In the genomic region with DNA sequence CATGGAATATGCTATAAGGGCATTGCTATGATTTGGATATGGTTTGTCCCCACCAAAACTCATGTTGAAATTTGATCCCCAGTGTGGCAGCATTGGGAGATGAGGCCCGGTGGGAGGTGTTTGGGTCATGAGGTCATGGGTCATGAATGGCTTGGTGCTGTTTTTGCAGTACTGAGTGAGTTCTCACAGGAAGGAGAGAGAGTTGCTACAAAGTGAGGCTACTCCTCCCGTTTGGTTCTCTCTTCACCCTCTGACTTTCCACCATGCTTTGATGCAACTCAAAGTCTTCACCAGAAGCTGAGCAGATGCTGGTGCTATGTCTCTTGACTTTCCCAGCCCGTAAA, we compare ENCODE assay signal across 32 cellular contexts.
DNase-seq lines count a peak whose midpoint lies in the region; ATAC-seq, FAIRE-seq and TF ChIP-seq lines count a peak whose summit lies in the region.
"Had no signal": no experiment of that assay in that cellular context is flagged by ENCODE, and none has a peak within 500 bp of the region (broad histone marks: within the 10 kb centered on the region; RNA-seq: fewer than 3 reads in every experiment).

No MANE protein-coding gene starts in this region.

- H3K14ac ChIP-seq in H1 (ENCODE audit: insufficient read length): no peak overlapping the region

- H3K9me3 Mint-ChIP-seq in stimulated activated memory B cell treated with anti-CD40 and anti-IgM and Interleukin-4, amounts not matched to agents 10 μg/mL and 1 μg/mL and 100 μg/mL, for 72 hours: peaks cover 2% of the 10 kb centered on the region
- peaks cover 0 to 4% of the 10 kb centered on the region in 2 donors for H3K9me3 Mint-ChIP-seq in stimulated activated naive CD8-positive, alpha-beta T cell treated with anti-CD3 and anti-CD28 coated beads, Interleukin-15, amount 100 ng/mL, for 72 hours
- H3K9me3 Mint-ChIP-seq: activated T-helper 1 cell treated with anti-CD3 and anti-CD28 coated beads, Interleukin-12 subunit alpha, Interleukin-12 subunit beta, Interleukin-2, Interleukin-4 antibody, amounts not matched to agents 30 ng/mL and 10 ng/mL and 1 ng/mL, durations not matched to agents 14 hours and 24 hours and 36 hours; T-helper 1 cell treated with Interleukin-12 subunit alpha and Interleukin-12 subunit beta and Interleukin-4 antibody, amounts not matched to agents 30 μg/mL and 1 μg/mL, for 36 hours had no signal

- no peaks in the 10 kb centered on the region for H3K36me3 Mint-ChIP-seq in stimulated activated memory B cell treated with anti-CD40 and anti-IgM and Interleukin-4, amounts not matched to agents 10 μg/mL and 1 μg/mL and 100 μg/mL, for 72 hours
- H3K36me3 Mint-ChIP-seq: CD4-positive, CD25-positive, alpha-beta regulatory T cell; mesothelial cell of epicardium; stimulated activated naive B cell treated with anti-CD40 and anti-IgM and Interleukin-4, amounts not matched to agents 10 μg/mL and 1 μg/mL and 100 μg/mL, for 72 hours had no signal

- ATAC-seq in stimulated activated memory B cell treated with anti-CD40 and anti-IgM and Interleukin-4, amounts not matched to agents 10 μg/mL and 1 μg/mL and 100 μg/mL, for 72 hours: no peak
- ATAC-seq in HG03442 (IDR thresholded peaks at IDR 0.05; ENCODE audit: unreplicated experiment): no peak
- ATAC-seq in GM18498 (IDR thresholded peaks at IDR 0.05; ENCODE audit: unreplicated experiment): no peak
- no peak for ATAC-seq in stimulated activated naive CD8-positive, alpha-beta T cell treated with anti-CD3 and anti-CD28 coated beads, Interleukin-15, amount 100 ng/mL, for 72 hours
- ATAC-seq: gastroesophageal sphincter; PC-3; psoas muscle; stimulated activated naive B cell treated with anti-CD40 and anti-IgM and Interleukin-4, amounts not matched to agents 10 μg/mL and 1 μg/mL and 100 μg/mL, for 72 hours; upper lobe of right lung had no signal

- H2BK120ac ChIP-seq in H1 (replicated peaks; ENCODE audit: low read depth, low read length) (no peak overlapping the region), mesendoderm (ENCODE audit: low read depth, low read length) (no peak overlapping the region)

- no peak overlapping the region for H4K5ac ChIP-seq in H1 (ENCODE audit: insufficient read length, low read depth, low read length)
- no peak overlapping the region for H4K5ac ChIP-seq in mesendoderm (ENCODE audit: low read length)

- peak; percentile 73 for FAIRE-seq in H1 (lab: Jason Lieb, UNC)
- FAIRE-seq: A204.1, D721Med, GM19239, HTR-8/SVneo, TTC549 had no signal

- no peak overlapping the region for H3K4me2 ChIP-seq in H1 (ENCODE audit: insufficient read depth in 1 of 2, low read depth in 2 of 2, low read length in 2 of 2)
- no peak overlapping the region for H3K4me2 ChIP-seq in mesendoderm (ENCODE audit: low read length)
- H3K4me2 ChIP-seq: SK-N-SH had no signal

- no peak for TF ChIP-seq CTCF in left ventricle myocardium inferior (IDR thresholded peaks at IDR 0.05; ENCODE audit: borderline replicate concordance)
- TF ChIP-seq CTCF in H1 (IDR thresholded peaks at IDR 0.05; ENCODE audit: control extremely low read depth in 1 of 3, insufficient read depth in 1 of 3, low read depth in 1 of 3, low read length in 3 of 3): no peak

- H2BK12ac ChIP-seq in H1 (ENCODE audit: low read depth, low read length): no peak overlapping the region

- TF ChIP-seq RAD21 in H1 (IDR thresholded peaks at IDR 0.05 in 1 of 2, conservative IDR thresholded peaks at IDR 0.05 in 1 of 2; ENCODE audit: low read depth in 2 of 2, low read length in 2 of 2): no peak

- H2BK15ac ChIP-seq in H1 (ENCODE audit: low read length) (no peak overlapping the region), mesendoderm (replicated peaks; ENCODE audit: low read depth) (no peak overlapping the region)

- H3K4me1 ChIP-seq in left ventricle myocardium inferior (peaks cover 27% of the 10 kb centered on the region), H1 (replicated peaks in 1 of 4; ENCODE audit: control insufficient read depth in 3 of 4, insufficient read depth in 4 of 4, low read length in 3 of 4) (peaks cover 0 to 7% (median 4%) of the 10 kb centered on the region in 4 experiments; a peak in 2 of 7 replicates), mesendoderm (ENCODE audit: control insufficient read depth, low read depth, low read length) (peaks cover 2% of the 10 kb centered on the region)
- H3K4me1 ChIP-seq: psoas muscle, upper lobe of right lung had no signal

- no peaks in the 10 kb centered on the region for H3K27me3 Mint-ChIP-seq in stimulated activated memory B cell treated with anti-CD40 and anti-IgM and Interleukin-4, amounts not matched to agents 10 μg/mL and 1 μg/mL and 100 μg/mL, for 72 hours
- H3K27me3 Mint-ChIP-seq in stimulated activated naive CD8-positive, alpha-beta T cell treated with anti-CD3 and anti-CD28 coated beads, Interleukin-15, amount 100 ng/mL, for 72 hours: peaks cover 11% of the 10 kb centered on the region
- H3K27me3 Mint-ChIP-seq: CD4-positive, CD25-positive, alpha-beta regulatory T cell had no signal

- H3K23ac ChIP-seq in H1 (ENCODE audit: insufficient read length) (no peak overlapping the region), mesendoderm (ENCODE audit: low read length) (no peak overlapping the region)

- no peaks in the 10 kb centered on the region for H3K4me1 Mint-ChIP-seq in stimulated activated memory B cell treated with anti-CD40 and anti-IgM and Interleukin-4, amounts not matched to agents 10 μg/mL and 1 μg/mL and 100 μg/mL, for 72 hours
- H3K4me1 Mint-ChIP-seq in stimulated activated naive CD8-positive, alpha-beta T cell treated with anti-CD3 and anti-CD28 coated beads, Interleukin-15, amount 100 ng/mL, for 72 hours: no peaks in the 10 kb centered on the region
- H3K4me1 Mint-ChIP-seq: CD4-positive, CD25-positive, alpha-beta regulatory T cell; stimulated activated naive B cell treated with anti-CD40 and anti-IgM and Interleukin-4, amounts not matched to agents 10 μg/mL and 1 μg/mL and 100 μg/mL, for 72 hours had no signal

- no peak overlapping the region for H3K4ac ChIP-seq in H1 (replicated peaks; ENCODE audit: insufficient read length, low read depth, low read length)
- H3K4ac ChIP-seq in mesendoderm (ENCODE audit: low read depth, low read length): no peak overlapping the region

- no peaks in the 10 kb centered on the region for H4K20me1 ChIP-seq in H1 (replicated peaks in 1 of 2; ENCODE audit: control insufficient read depth in 1 of 2, insufficient read depth in 2 of 2, low read length in 2 of 2)

- POLR2A ChIA-PET in H1 (lab: Charles Lee; ENCODE audit: partially characterized antibody): no interaction called here

- H3K79me2 ChIP-seq in H1 (ENCODE audit: control insufficient read depth in 1 of 2, insufficient read depth in 2 of 2, low read length in 2 of 2) (no peaks in the 10 kb centered on the region), mesendoderm (ENCODE audit: control insufficient read depth, insufficient read depth, low read length) (no peaks in the 10 kb centered on the region)

- H2BK5ac ChIP-seq in H1 (ENCODE audit: low read depth, low read length) (no peak overlapping the region), mesendoderm (ENCODE audit: low read length) (no peak overlapping the region)

- no peak overlapping the region for H2BK20ac ChIP-seq in H1 (ENCODE audit: low read length)

- TF ChIP-seq EP300 in H1 (IDR thresholded peaks at IDR 0.05; ENCODE audit: borderline replicate concordance in 1 of 2, low read depth in 2 of 2, low read length in 2 of 2): no peak

- no peak overlapping the region for H3K27ac Mint-ChIP-seq in stimulated activated memory B cell treated with anti-CD40 and anti-IgM and Interleukin-4, amounts not matched to agents 10 μg/mL and 1 μg/mL and 100 μg/mL, for 72 hours
- H3K27ac Mint-ChIP-seq in stimulated activated naive CD8-positive, alpha-beta T cell treated with anti-CD3 and anti-CD28 coated beads, Interleukin-15, amount 100 ng/mL, for 72 hours: no peak overlapping the region
- H3K27ac Mint-ChIP-seq: activated naive CD4-positive, alpha-beta T cell treated with anti-CD3 and anti-CD28 coated beads for 36 hours; activated T-helper 1 cell treated with anti-CD3 and anti-CD28 coated beads, Interleukin-12 subunit alpha, Interleukin-12 subunit beta, Interleukin-2, Interleukin-4 antibody, amounts not matched to agents 30 ng/mL and 10 ng/mL and 1 ng/mL, durations not matched to agents 14 hours and 24 hours and 36 hours; CD4-positive, CD25-positive, alpha-beta regulatory T cell; mesothelial cell of epicardium; stimulated activated naive B cell treated with anti-CD40 and anti-IgM and Interleukin-4, amounts not matched to agents 10 μg/mL and 1 μg/mL and 100 μg/mL, for 72 hours; T-helper 1 cell treated with Interleukin-12 subunit alpha and Interleukin-12 subunit beta and Interleukin-4 antibody, amounts not matched to agents 30 μg/mL and 1 μg/mL, for 36 hours had no signal

- WGBS in H1 (ENCODE audit: extremely low coverage in 1 of 2, insufficient coverage in 1 of 2, insufficient read length in 1 of 2, insufficient replicate concordance in 2 of 2, low coverage in 1 of 2, low lambda C conversion rate in 2 of 2, missing lambda C conversion rate in 1 of 2), 2 experiments: 83% methylated on average over 3 of the region's 3 CpGs; no CpG with 5 or more reads in 1 of the 2 experiments
- no CpG with 5 or more reads among the region's 3 CpGs for WGBS in mesendoderm (ENCODE audit: extremely low coverage, insufficient coverage, low lambda C conversion rate)

- no peaks in the 10 kb centered on the region for H3K79me1 ChIP-seq in H1 (ENCODE audit: low read depth, low read length)
- H3K79me1 ChIP-seq in mesendoderm (ENCODE audit: low read length): no peaks in the 10 kb centered on the region

- H3K27ac ChIP-seq in left ventricle myocardium inferior (replicated peaks) (peak overlapping the region; percentile 56), H1 (ENCODE audit: low read depth, low read length) (no peak overlapping the region), mesendoderm (ENCODE audit: low read depth, low read length) (no peak overlapping the region)
- H3K27ac ChIP-seq: gastroesophageal sphincter, upper lobe of right lung had no signal

- H2AK5ac ChIP-seq in H1 (ENCODE audit: low read depth, low read length) (no peak overlapping the region), mesendoderm (ENCODE audit: low read length) (no peak overlapping the region)

- H3K23me2 ChIP-seq in H1 (ENCODE audit: low read depth, low read length): no peaks in the 10 kb centered on the region

- H3K9me3 ChIP-seq in left ventricle myocardium inferior (replicated peaks) (no peaks in the 10 kb centered on the region), H1 (ENCODE audit: insufficient read depth in 2 of 2, low read depth in 1 of 2, low read length in 1 of 2) (no peaks in the 10 kb centered on the region)
- H3K9me3 ChIP-seq: gastroesophageal sphincter, MG63, psoas muscle, SK-N-SH, upper lobe of right lung had no signal

- H3K4me3 ChIP-seq in left ventricle myocardium inferior (no peak overlapping the region), H1 (ENCODE audit: extremely low read depth in 1 of 4, insufficient read depth in 2 of 4, low read depth in 3 of 4, low read length in 4 of 4) (no peak overlapping the region), mesendoderm (ENCODE audit: low read length) (no peak overlapping the region)
- H3K4me3 ChIP-seq: gastroesophageal sphincter, MG63, psoas muscle, upper lobe of right lung had no signal

- 0 out of 2 replicates have a peak overlapping the region, but pooled peaks have one; percentile 41 for H2AFZ ChIP-seq in H1 (ENCODE audit: low read length)

- H3K9ac ChIP-seq in H1 (replicated peaks in 1 of 4; ENCODE audit: extremely low read depth in 1 of 4, low read depth in 3 of 4, low read length in 3 of 4) (no peak overlapping the region), mesendoderm (ENCODE audit: low read length) (no peak overlapping the region)
- H3K9ac ChIP-seq: SK-N-SH had no signal

- H3K18ac ChIP-seq in H1 (ENCODE audit: extremely low read depth, low read length) (no peak overlapping the region), mesendoderm (ENCODE audit: low read length) (no peak overlapping the region)

- H3K36me3 ChIP-seq in left ventricle myocardium inferior (no peaks in the 10 kb centered on the region), H1 (ENCODE audit: control insufficient read depth in 2 of 4, insufficient read depth in 4 of 4, low read length in 3 of 4) (no peaks in the 10 kb centered on the region), mesendoderm (ENCODE audit: control insufficient read depth, insufficient read depth, low read length) (no peaks in the 10 kb centered on the region)
- H3K36me3 ChIP-seq: gastroesophageal sphincter, MG63, upper lobe of right lung had no signal

- DNase-seq in left ventricle myocardium inferior: no peak
- DNase-seq in cardiac septum (ENCODE audit: low spot score): no peak
- DNase-seq in H1 (ENCODE audit: low read depth in 1 of 2, low spot score in 2 of 2): no peak
- DNase-seq in mesendoderm: peak; percentile 46
- DNase-seq in stimulated activated naive CD8-positive, alpha-beta T cell treated with anti-CD3 and anti-CD28 coated beads, Interleukin-15, amount 100 ng/mL, for 72 hours: no peak
- DNase-seq: activated CD4-positive, alpha-beta T cell treated with anti-CD3 and anti-CD28 coated beads, Interleukin-2, amount 50 U/mL, for 48 hours; activated naive CD4-positive, alpha-beta T cell treated with anti-CD3 and anti-CD28 coated beads for 36 hours; CD4-positive, CD25-positive, alpha-beta regulatory T cell; cerebellar nuclear complex; hypothalamus; KBM-7; MG63; NCI-H1105; NCI-H1930; occipital lobe; PC-3; psoas muscle; SK-N-SH; stimulated activated naive B cell treated with anti-CD40 and anti-IgM and Interleukin-4, amounts not matched to agents 10 μg/mL and 1 μg/mL and 100 μg/mL, for 72 hours; upper lobe of right lung had no signal

- CTCF ChIA-PET in H1 (lab: Charles Lee; ENCODE audit: partially characterized antibody): interaction anchor here (0.7 to 0.9 kb wide), 3 partner anchors 10 to 31 kb away, joined by 3 to 4 read pairs (median 3); no protein-coding TSS in a partner anchor

- H4K8ac ChIP-seq in H1 (ENCODE audit: extremely low read depth, insufficient read depth, low read length): no peak overlapping the region
- no peak overlapping the region for H4K8ac ChIP-seq in mesendoderm (ENCODE audit: low read depth, low read length)

- H4K91ac ChIP-seq in H1 (replicated peaks; ENCODE audit: insufficient read length, low read length): no peak overlapping the region

- H3K56ac ChIP-seq in H1 (replicated peaks; ENCODE audit: insufficient read length, low read depth, low read length): no peak overlapping the region
- no peak overlapping the region for H3K56ac ChIP-seq in mesendoderm (ENCODE audit: low read length)

- no peak for TF ChIP-seq POLR2A in H1 (IDR thresholded peaks at IDR 0.05; ENCODE audit: control extremely low read depth in 1 of 2, low read depth in 2 of 2, low read length in 2 of 2)

- intact Hi-C loops in left ventricle myocardium inferior (cut with micrococcal nuclease) (no loop called here), cardiac septum (cut with DNase I) (no loop called here)

- H3K27me3 ChIP-seq in left ventricle myocardium inferior (ENCODE audit: low read depth) (no peaks in the 10 kb centered on the region), H1 (replicated peaks in 1 of 4; ENCODE audit: control insufficient read depth in 3 of 4, extremely low read depth in 1 of 4, insufficient read depth in 3 of 4, low read length in 3 of 4) (no peaks in the 10 kb centered on the region), mesendoderm (ENCODE audit: insufficient read depth, low read length, poor library complexity) (no peaks in the 10 kb centered on the region)
- H3K27me3 ChIP-seq: gastroesophageal sphincter, upper lobe of right lung had no signal

- no peak overlapping the region for H3K4me3 Mint-ChIP-seq in stimulated activated memory B cell treated with anti-CD40 and anti-IgM and Interleukin-4, amounts not matched to agents 10 μg/mL and 1 μg/mL and 100 μg/mL, for 72 hours
- H3K4me3 Mint-ChIP-seq in stimulated activated naive CD8-positive, alpha-beta T cell treated with anti-CD3 and anti-CD28 coated beads, Interleukin-15, amount 100 ng/mL, for 72 hours: no peak overlapping the region
- H3K4me3 Mint-ChIP-seq: activated naive CD4-positive, alpha-beta T cell treated with anti-CD3 and anti-CD28 coated beads for 36 hours; activated T-helper 1 cell treated with anti-CD3 and anti-CD28 coated beads, Interleukin-12 subunit alpha, Interleukin-12 subunit beta, Interleukin-2, Interleukin-4 antibody, amounts not matched to agents 30 ng/mL and 10 ng/mL and 1 ng/mL, durations not matched to agents 14 hours and 24 hours and 36 hours; CD4-positive, CD25-positive, alpha-beta regulatory T cell; mesothelial cell of epicardium; stimulated activated naive B cell treated with anti-CD40 and anti-IgM and Interleukin-4, amounts not matched to agents 10 μg/mL and 1 μg/mL and 100 μg/mL, for 72 hours; T-helper 1 cell treated with Interleukin-12 subunit alpha and Interleukin-12 subunit beta and Interleukin-4 antibody, amounts not matched to agents 30 μg/mL and 1 μg/mL, for 36 hours had no signal
